In the genomic region with DNA sequence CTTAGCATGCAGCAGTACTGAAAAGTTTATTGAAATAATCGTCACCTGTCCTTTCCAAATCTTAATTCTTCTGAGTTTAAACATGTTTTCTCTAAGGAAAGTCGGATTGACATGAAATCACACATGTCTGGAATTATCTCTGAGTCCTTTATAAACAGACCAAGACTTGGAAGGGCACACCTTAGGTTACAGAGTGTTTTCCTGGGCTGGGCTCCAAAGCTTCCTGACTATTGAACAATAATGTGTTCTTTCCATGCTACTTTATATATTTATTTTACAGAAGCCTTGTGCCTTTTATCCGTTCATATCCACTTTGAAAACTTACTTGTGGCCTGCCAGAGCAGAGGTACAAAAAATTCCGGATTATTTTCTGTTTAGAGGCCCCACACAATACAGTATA, we compare ENCODE assay signal across 15 cellular contexts. TPM values are rescaled to one million over a fixed set of nuclear protein-coding genes. Genes with fewer than 3 reads are reported as not detected.
DNase-seq lines count a peak whose midpoint lies in the region; ATAC-seq, FAIRE-seq and TF ChIP-seq lines count a peak whose summit lies in the region.
"Had no signal": no experiment of that assay in that cellular context is flagged by ENCODE, and none has a peak within 500 bp of the region (broad histone marks: within the 10 kb centered on the region; RNA-seq: fewer than 3 reads in every experiment).

No MANE protein-coding gene starts in this region.

- H3K27ac Mint-ChIP-seq in activated T-helper 1 cell treated with anti-CD3 and anti-CD28 coated beads, Interleukin-12 subunit alpha, Interleukin-12 subunit beta, Interleukin-2, Interleukin-4 antibody, amounts not matched to agents 30 ng/mL and 10 ng/mL and 1 ng/mL, durations not matched to agents 14 hours and 24 hours and 36 hours: no peak overlapping the region

- no peaks in the 10 kb centered on the region for H3K9me3 ChIP-seq in duodenal mucosa (ENCODE audit: control insufficient read depth in 1 of 2, low read length in 2 of 2)
- no peaks in the 10 kb centered on the region for H3K9me3 ChIP-seq in right lobe of liver
- H3K9me3 ChIP-seq in stomach smooth muscle (ENCODE audit: control insufficient read depth in 2 of 2, low read length in 2 of 2): no peaks in the 10 kb centered on the region

- no peak overlapping the region for H3K4me3 Mint-ChIP-seq in activated T-helper 1 cell treated with anti-CD3 and anti-CD28 coated beads, Interleukin-12 subunit alpha, Interleukin-12 subunit beta, Interleukin-2, Interleukin-4 antibody, amounts not matched to agents 30 ng/mL and 10 ng/mL and 1 ng/mL, durations not matched to agents 14 hours and 24 hours and 36 hours

- H3K4me3 ChIP-seq in duodenal mucosa (ENCODE audit: low read depth in 1 of 2, low read length in 2 of 2) (no peak overlapping the region), right lobe of liver (no peak overlapping the region), stomach smooth muscle (ENCODE audit: low read length in 2 of 2) (no peak overlapping the region)
- H3K4me3 ChIP-seq: GM23248 had no signal

- intact Hi-C loops in right lobe of liver (cut with DNase I): no loop called here
- intact Hi-C loops in activated T-helper 1 cell treated with anti-CD3 and anti-CD28 coated beads, Interleukin-12 subunit alpha, Interleukin-12 subunit beta, Interleukin-2, Interleukin-4 antibody, amounts not matched to agents 30 ng/mL and 10 ng/mL and 1 ng/mL, durations not matched to agents 14 hours and 24 hours and 36 hours (cut with micrococcal nuclease): no loop called here

- no peaks in the 10 kb centered on the region for H3K27me3 ChIP-seq in duodenal mucosa (ENCODE audit: control insufficient read depth in 1 of 2, insufficient read depth in 2 of 2, low read length in 2 of 2)
- H3K27me3 ChIP-seq in right lobe of liver: no peaks in the 10 kb centered on the region
- H3K27me3 ChIP-seq in stomach smooth muscle (ENCODE audit: control insufficient read depth in 1 of 2, insufficient read depth in 2 of 2, low read length in 2 of 2): no peaks in the 10 kb centered on the region
- H3K27me3 ChIP-seq: brain microvascular endothelial cell had no signal

- ATAC-seq in right lobe of liver: peak; percentile 7 to 45 (median 32)

- no peak overlapping the region for H3K9ac ChIP-seq in duodenal mucosa (ENCODE audit: low read depth in 1 of 2, low read length in 2 of 2)
- H3K9ac ChIP-seq in stomach smooth muscle (ENCODE audit: low read length in 2 of 2): peak overlapping the region in 1 of 2 donors; percentile 23
- H3K9ac ChIP-seq: GM23248 had no signal

- no peaks in the 10 kb centered on the region for H3K36me3 ChIP-seq in duodenal mucosa (ENCODE audit: control insufficient read depth in 1 of 2, insufficient read depth in 2 of 2, low read length in 2 of 2)
- H3K36me3 ChIP-seq in right lobe of liver: no peaks in the 10 kb centered on the region
- no peaks in the 10 kb centered on the region for H3K36me3 ChIP-seq in stomach smooth muscle (ENCODE audit: control insufficient read depth in 2 of 2, insufficient read depth in 2 of 2, low read length in 2 of 2)
- H3K36me3 ChIP-seq: brain microvascular endothelial cell had no signal

- H3K36me3 Mint-ChIP-seq in activated T-helper 1 cell treated with anti-CD3 and anti-CD28 coated beads, Interleukin-12 subunit alpha, Interleukin-12 subunit beta, Interleukin-2, Interleukin-4 antibody, amounts not matched to agents 30 ng/mL and 10 ng/mL and 1 ng/mL, durations not matched to agents 14 hours and 24 hours and 36 hours (ENCODE audit: low read depth): no peaks in the 10 kb centered on the region

- DNase-seq in GM18507 (ENCODE audit: extremely low spot score, insufficient read length, low read depth) (no peak), right lobe of liver (peak in 1 of 3 donors; percentile 24), AG08395 (ENCODE audit: low spot score) (no peak), NAMALWA (ENCODE audit: low spot score) (no peak)
- DNase-seq in activated T-helper 1 cell treated with anti-CD3 and anti-CD28 coated beads, Interleukin-12 subunit alpha, Interleukin-12 subunit beta, Interleukin-2, Interleukin-4 antibody, amounts not matched to agents 30 ng/mL and 10 ng/mL and 1 ng/mL, durations not matched to agents 14 hours and 24 hours and 36 hours (ENCODE audit: low spot score): no peak
- no peak for DNase-seq in stimulated activated CD8-positive, alpha-beta memory T cell treated with anti-CD3 and anti-CD28 coated beads, Interleukin-4, amount 100 ng/mL, for 48 hours
- DNase-seq: activated naive CD4-positive, alpha-beta T cell treated with anti-CD3 and anti-CD28 coated beads, Interleukin-2, amount 50 U/mL, for 16 hours; AML-193; brain microvascular endothelial cell; effector CD4-positive, alpha-beta T cell; GM23248; NCI-H774; occipital lobe had no signal

- H3K4me1 Mint-ChIP-seq in activated T-helper 1 cell treated with anti-CD3 and anti-CD28 coated beads, Interleukin-12 subunit alpha, Interleukin-12 subunit beta, Interleukin-2, Interleukin-4 antibody, amounts not matched to agents 30 ng/mL and 10 ng/mL and 1 ng/mL, durations not matched to agents 14 hours and 24 hours and 36 hours (ENCODE audit: low read depth): peaks cover 73% of the 10 kb centered on the region

- no peaks in the 10 kb centered on the region for H3K27me3 Mint-ChIP-seq in activated T-helper 1 cell treated with anti-CD3 and anti-CD28 coated beads, Interleukin-12 subunit alpha, Interleukin-12 subunit beta, Interleukin-2, Interleukin-4 antibody, amounts not matched to agents 30 ng/mL and 10 ng/mL and 1 ng/mL, durations not matched to agents 14 hours and 24 hours and 36 hours (ENCODE audit: insufficient read depth)

- H3K4me1 ChIP-seq in duodenal mucosa (ENCODE audit: control insufficient read depth in 1 of 2, insufficient read depth in 2 of 2, low read length in 2 of 2): peaks cover 63 to 90% of the 10 kb centered on the region in 2 donors
- peaks cover 0 to 82% (median 17%) of the 10 kb centered on the region in 4 donors for H3K4me1 ChIP-seq in right lobe of liver
- H3K4me1 ChIP-seq in stomach smooth muscle (ENCODE audit: control insufficient read depth, insufficient read depth, low read length): peaks cover 55% of the 10 kb centered on the region

- H3K9me3 Mint-ChIP-seq in activated T-helper 1 cell treated with anti-CD3 and anti-CD28 coated beads, Interleukin-12 subunit alpha, Interleukin-12 subunit beta, Interleukin-2, Interleukin-4 antibody, amounts not matched to agents 30 ng/mL and 10 ng/mL and 1 ng/mL, durations not matched to agents 14 hours and 24 hours and 36 hours: no peaks in the 10 kb centered on the region

- peak; percentile 21 for FAIRE-seq in GM18507 (lab: Jason Lieb, UNC)

- WGBS in right lobe of liver (ENCODE audit: insufficient coverage, low coverage, low lambda C conversion rate, missing lambda C conversion rate): 19% methylated on average over 4 of the region's 4 CpGs

- no peak for TF ChIP-seq CTCF in right lobe of liver (IDR thresholded peaks at IDR 0.05)

- H3K27ac ChIP-seq in duodenal mucosa (ENCODE audit: low read depth, low read length): peak overlapping the region; percentile 15
- H3K27ac ChIP-seq in right lobe of liver: peak overlapping the region in 1 of 3 donors; percentile 0
- H3K27ac ChIP-seq in stomach smooth muscle (ENCODE audit: low read length): peak overlapping the region; percentile 61
- H3K27ac ChIP-seq: brain microvascular endothelial cell, GM23248 had no signal

- TF ChIP-seq POLR2A in right lobe of liver (IDR thresholded peaks at IDR 0.05): no peak

RNA-seq across cellular contexts. Expression of a gene that starts 52.1 kb away (rescaled TPM):
- total RNA-seq in right lobe of liver: 1 to 10 TPM; 5.4 to 9.6 (median 7.7) TPM
- total RNA-seq in activated T-helper 1 cell treated with anti-CD3 and anti-CD28 coated beads, Interleukin-12 subunit alpha, Interleukin-12 subunit beta, Interleukin-2, Interleukin-4 antibody, amounts not matched to agents 30 ng/mL and 10 ng/mL and 1 ng/mL, durations not matched to agents 14 hours and 24 hours and 36 hours: 20.3 and 21.8 TPM in 2 replicates
